20 cellular contexts compared by ENCODE assay signal in the genomic region with DNA sequence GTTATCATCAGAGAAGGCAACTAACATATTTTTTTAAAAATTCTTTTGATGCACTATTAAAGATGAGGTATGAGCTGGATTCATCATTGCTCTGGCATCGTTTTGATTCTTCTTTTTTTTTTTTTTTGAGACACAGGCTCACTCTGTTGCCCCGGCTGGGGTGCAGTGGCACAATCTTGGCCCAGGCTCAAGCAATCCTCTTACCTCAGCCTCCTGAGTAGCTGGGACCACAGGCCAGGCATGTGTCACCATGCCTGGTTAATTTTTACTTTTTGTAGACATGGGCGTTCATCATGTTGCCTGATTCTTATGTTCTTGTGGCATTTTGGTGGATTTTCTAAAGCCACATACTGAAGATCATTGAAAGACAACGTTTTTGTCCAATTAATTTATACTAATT. TPM values are rescaled to one million over a fixed set of nuclear protein-coding genes. Genes with fewer than 3 reads are reported as not detected.
DNase-seq lines count a peak whose midpoint lies in the region.
"Had no signal": no experiment of that assay in that cellular context is flagged by ENCODE, and none has a peak within 500 bp of the region (broad histone marks: within the 10 kb centered on the region; RNA-seq: fewer than 3 reads in every experiment).

No MANE protein-coding gene starts in this region.

- intact Hi-C loops in posterior cingulate gyrus (cut with DNase I), result no loop called here

- DNase-seq in Caki2 (ENCODE audit: low read depth), result peak; percentile 27
- DNase-seq in HK-2 (ENCODE audit: unreplicated experiment), result peak; percentile 30
- DNase-seq in kidney glomerular epithelial cell (lab: John Stamatoyannopoulos, UW), result peak; percentile 28
- DNase-seq in NCI-H1930 (lab: John Stamatoyannopoulos, UW), result no peak
- DNase-seq in SIG-M5 (lab: John Stamatoyannopoulos, UW), result no peak
- no peak for DNase-seq in NCI-H2081 (lab: John Stamatoyannopoulos, UW)
- no peak for DNase-seq in posterior cingulate gyrus
- DNase-seq: 8988T; Caco-2; CD4-positive, CD25-positive, alpha-beta regulatory T cell; CD8-positive, alpha-beta T cell; DMS53; DMS79 treated with DMSO at 0.1 percent for 48 hours; GF-D8; H9; HFFc6 had no signal

- in situ Hi-C loops in Caki2 (cut with HindIII; ENCODE audit: low pct_unique_long_range_greater_than_20kb, low sequenced_read_pairs), result no loop called here

RNA-seq across cellular contexts. Expression of a gene that starts 22.6 kb away (rescaled TPM):
- not detected in 2 replicates for total RNA-seq in Caki2 (2014; rRNA removed; shearing (Covaris generic); ENCODE audit: low replicate concordance)
- total RNA-seq: CD4-positive, CD25-positive, alpha-beta regulatory T cell; CD8-positive, alpha-beta T cell; Daoy; G401; GM23338; H4; H9; HFFc6 had no signal

Comparison
In these comparisons a context has a peak if more than half of its experiments do, and no peak if none do; other contexts are left out.
1. DNase-seq: peak in Caki2 (single experiment), HK-2 (single experiment) and kidney glomerular epithelial cell (single experiment); none in NCI-H1930 (0 of 2), SIG-M5 (single experiment), NCI-H2081 (0 of 2) and posterior cingulate gyrus (0 of 10).